Comparison of ENCODE assay signal across 8 cellular contexts in the genomic region with DNA sequence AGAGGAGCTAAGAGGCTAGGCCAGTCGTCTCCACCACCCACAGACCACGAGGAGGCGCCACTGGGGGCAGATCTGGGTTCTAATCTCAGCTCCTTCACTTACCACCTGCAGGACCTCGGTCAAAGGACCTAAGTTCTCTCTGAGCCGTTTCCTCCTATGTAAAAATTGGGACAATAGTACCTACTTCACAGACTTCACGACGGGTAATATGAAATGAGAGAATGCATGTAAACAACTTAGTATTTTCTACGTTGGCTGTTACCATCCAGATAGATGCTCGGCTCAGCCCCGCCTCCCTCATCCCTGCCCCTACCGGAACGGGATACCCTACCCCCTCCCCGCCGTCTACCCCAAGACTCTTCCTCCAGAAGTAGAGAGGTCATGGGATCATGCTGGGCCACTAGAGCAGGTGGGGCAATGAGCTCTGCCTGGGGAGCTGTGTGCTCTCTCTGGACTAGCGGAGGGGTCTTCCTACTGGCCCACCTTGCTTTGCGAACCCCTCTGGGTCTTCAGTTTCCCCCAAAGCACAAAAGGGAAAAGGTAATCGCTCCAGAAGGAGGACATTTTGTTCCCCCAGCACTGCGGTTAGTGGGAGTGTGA. TPM values are rescaled to one million over a fixed set of nuclear protein-coding genes. Genes with fewer than 3 reads are reported as not detected.
A peak's percentile ranks its signal among the peaks of the same experiment; 100 is the strongest.
DNase-seq lines count a peak whose midpoint lies in the region; ATAC-seq and TF ChIP-seq lines count a peak whose summit lies in the region.

No MANE protein-coding gene starts in this region.

- H3K27me3 ChIP-seq in OCI-LY1 (ENCODE audit: insufficient read depth, low read length) (no peaks in the 10 kb centered on the region), foreskin keratinocyte (no peaks in the 10 kb centered on the region), neutrophil (no peaks in the 10 kb centered on the region), upper lobe of left lung (no peaks in the 10 kb centered on the region)

- intact Hi-C loops in activated T-helper 2 cell treated with anti-CD3 and anti-CD28 coated beads, Interferon-gamma antibody, Interleukin-2, Interleukin-4, amounts not matched to agents 10 μg/mL and 5 μg/mL and 100 μg/mL, durations not matched to agents 14 hours and 24 hours and 36 hours (cut with micrococcal nuclease) = no loop called here

- DNase-seq in NCI-H1417 (lab: John Stamatoyannopoulos, UW) = peak in 2 of 3 experiments; percentile 40 to 42
- DNase-seq in NCI-H1417 treated with DMSO at 0.1 percent for 48 hours (lab: John Stamatoyannopoulos, UW) = no peak
- no peak for DNase-seq in activated T-helper 2 cell treated with anti-CD3 and anti-CD28 coated beads, Interferon-gamma antibody, Interleukin-2, Interleukin-4, amounts not matched to agents 10 μg/mL and 5 μg/mL and 100 μg/mL, durations not matched to agents 14 hours and 24 hours and 36 hours (ENCODE audit: low spot score)
- DNase-seq in foreskin keratinocyte = peak in 1 of 2 donors; percentile 37
- peak; percentile 30 to 62 for DNase-seq in upper lobe of left lung

- peaks cover 35% of the 10 kb centered on the region for H3K36me3 Mint-ChIP-seq in activated T-helper 2 cell treated with anti-CD3 and anti-CD28 coated beads, Interferon-gamma antibody, Interleukin-2, Interleukin-4, amounts not matched to agents 10 μg/mL and 5 μg/mL and 100 μg/mL, durations not matched to agents 14 hours and 24 hours and 36 hours (ENCODE audit: low read depth)

- peaks cover 12% of the 10 kb centered on the region for H3K4me1 ChIP-seq in OCI-LY1 (ENCODE audit: insufficient read depth, low read length, severe bottlenecking)
- peaks cover 7% of the 10 kb centered on the region for H3K4me1 ChIP-seq in foreskin keratinocyte
- H3K4me1 ChIP-seq in neutrophil (ENCODE audit: control insufficient read depth in 1 of 2, insufficient read depth in 1 of 2, low read depth in 1 of 2, low read length in 1 of 2) = peaks cover 38 to 43% of the 10 kb centered on the region in 2 experiments
- peaks cover 29 to 49% (median 33%) of the 10 kb centered on the region in 4 donors for H3K4me1 ChIP-seq in upper lobe of left lung

- H3K36me3 ChIP-seq in OCI-LY1 (ENCODE audit: insufficient read depth, low read length) (peaks cover 17% of the 10 kb centered on the region), neutrophil (no peaks in the 10 kb centered on the region), upper lobe of left lung (peaks cover 0 to 11% (median 3%) of the 10 kb centered on the region in 4 donors)

- H3K9me3 Mint-ChIP-seq in activated T-helper 2 cell treated with anti-CD3 and anti-CD28 coated beads, Interferon-gamma antibody, Interleukin-2, Interleukin-4, amounts not matched to agents 10 μg/mL and 5 μg/mL and 100 μg/mL, durations not matched to agents 14 hours and 24 hours and 36 hours = no peaks in the 10 kb centered on the region

- peak overlapping the region; percentile 70 for H3K4me3 Mint-ChIP-seq in activated T-helper 2 cell treated with anti-CD3 and anti-CD28 coated beads, Interferon-gamma antibody, Interleukin-2, Interleukin-4, amounts not matched to agents 10 μg/mL and 5 μg/mL and 100 μg/mL, durations not matched to agents 14 hours and 24 hours and 36 hours (ENCODE audit: low read depth)

- TF ChIP-seq POLR2A in upper lobe of left lung (IDR thresholded peaks at IDR 0.05) = no peak

- peak; percentile 85 for TF ChIP-seq CTCF in OCI-LY1 (IDR thresholded peaks at IDR 0.05; ENCODE audit: low read length)
- TF ChIP-seq CTCF in foreskin keratinocyte (conservative IDR thresholded peaks at IDR 0.05) = peak; percentile 64
- no peak for TF ChIP-seq CTCF in neutrophil (IDR thresholded peaks at IDR 0.05)
- TF ChIP-seq CTCF in upper lobe of left lung (IDR thresholded peaks at IDR 0.05) = peak in 4 of 6 experiments; percentile 26 to 51 (median 46)

- H3K27ac ChIP-seq in OCI-LY1 (ENCODE audit: low read depth, low read length, poor library complexity, severe bottlenecking) = no peak overlapping the region
- H3K27ac ChIP-seq in foreskin keratinocyte = peak overlapping the region; percentile 82
- peak overlapping the region; percentile 80 for H3K27ac ChIP-seq in neutrophil
- H3K27ac ChIP-seq in upper lobe of left lung = peak overlapping the region; percentile 67 to 90 (median 86)

- peak overlapping the region; percentile 98 for H3K4me2 ChIP-seq in OCI-LY1 (ENCODE audit: low read length)

- H3K4me1 Mint-ChIP-seq in activated T-helper 2 cell treated with anti-CD3 and anti-CD28 coated beads, Interferon-gamma antibody, Interleukin-2, Interleukin-4, amounts not matched to agents 10 μg/mL and 5 μg/mL and 100 μg/mL, durations not matched to agents 14 hours and 24 hours and 36 hours (ENCODE audit: low read depth) = peaks cover 62% of the 10 kb centered on the region

- peak overlapping the region; percentile 68 for H2AFZ ChIP-seq in OCI-LY1 (ENCODE audit: low read length)

- no peaks in the 10 kb centered on the region for H3K79me2 ChIP-seq in OCI-LY1 (ENCODE audit: insufficient read depth, low read length)

- H3K27ac Mint-ChIP-seq in activated T-helper 2 cell treated with anti-CD3 and anti-CD28 coated beads, Interferon-gamma antibody, Interleukin-2, Interleukin-4, amounts not matched to agents 10 μg/mL and 5 μg/mL and 100 μg/mL, durations not matched to agents 14 hours and 24 hours and 36 hours = peak overlapping the region; percentile 54

- peak overlapping the region; percentile 87 for H3K4me3 ChIP-seq in OCI-LY1 (ENCODE audit: low read depth, low read length, poor library complexity, severe bottlenecking)
- H3K4me3 ChIP-seq in neutrophil (ENCODE audit: low read depth in 1 of 2, low read length in 1 of 2) = peak overlapping the region; percentile 65 to 79
- peak overlapping the region; percentile 35 to 84 (median 68) for H3K4me3 ChIP-seq in upper lobe of left lung

- ATAC-seq in foreskin keratinocyte (peak; percentile 12), upper lobe of left lung (ENCODE audit: low FRiP score in 2 of 2) (peak; percentile 24 to 53), HG03196 (IDR thresholded peaks at IDR 0.05; ENCODE audit: unreplicated experiment) (no peak)

- H3K9ac ChIP-seq in OCI-LY1 (ENCODE audit: low read length) = peak overlapping the region; percentile 84

- H3K9me3 ChIP-seq in OCI-LY1 (ENCODE audit: low read length) = no peaks in the 10 kb centered on the region
- H3K9me3 ChIP-seq in neutrophil = no peaks in the 10 kb centered on the region
- H3K9me3 ChIP-seq in upper lobe of left lung = no peaks in the 10 kb centered on the region

- TF ChIP-seq EP300 in upper lobe of left lung (IDR thresholded peaks at IDR 0.05) = no peak

- no peaks in the 10 kb centered on the region for H4K20me1 ChIP-seq in OCI-LY1 (ENCODE audit: insufficient read depth, low read length)

- H3K9me2 ChIP-seq in OCI-LY1 (ENCODE audit: low read depth, low read length) = no peaks in the 10 kb centered on the region

- 10 to 14% methylated on average over 16 to 18 of the region's 18 CpGs for WGBS in upper lobe of left lung, 2 donors

- no peaks in the 10 kb centered on the region for H3F3A ChIP-seq in OCI-LY1 (ENCODE audit: insufficient read depth, low read length)

- H3K27me3 Mint-ChIP-seq in activated T-helper 2 cell treated with anti-CD3 and anti-CD28 coated beads, Interferon-gamma antibody, Interleukin-2, Interleukin-4, amounts not matched to agents 10 μg/mL and 5 μg/mL and 100 μg/mL, durations not matched to agents 14 hours and 24 hours and 36 hours (ENCODE audit: low read depth) = no peaks in the 10 kb centered on the region

RNA-seq across cellular contexts. Expression of gene GNPDA1, which starts 0.5 kb away (rescaled TPM):
- total RNA-seq in activated T-helper 2 cell treated with anti-CD3 and anti-CD28 coated beads, Interferon-gamma antibody, Interleukin-2, Interleukin-4, amounts not matched to agents 10 μg/mL and 5 μg/mL and 100 μg/mL, durations not matched to agents 14 hours and 24 hours and 36 hours = 35.8 and 43.7 TPM in 2 replicates
- total RNA-seq in foreskin keratinocyte = 37.2 and 38.1 TPM in 2 replicates
- polyA plus RNA-seq in foreskin keratinocyte = 25.3 and 31.3 TPM in 2 replicates
- total RNA-seq in upper lobe of left lung = 10 to 100 TPM; 21.6 to 37.5 (median 31.7) TPM

RNA-seq across cellular contexts. Expression of gene RNF14, which starts 43.4 kb away (rescaled TPM):
- total RNA-seq in activated T-helper 2 cell treated with anti-CD3 and anti-CD28 coated beads, Interferon-gamma antibody, Interleukin-2, Interleukin-4, amounts not matched to agents 10 μg/mL and 5 μg/mL and 100 μg/mL, durations not matched to agents 14 hours and 24 hours and 36 hours = 22.0 and 24.1 TPM in 2 replicates
- 55.1 and 57.0 TPM in 2 replicates for total RNA-seq in foreskin keratinocyte
- 19.8 and 23.4 TPM in 2 replicates for polyA plus RNA-seq in foreskin keratinocyte
- 10 to 100 TPM; 20.3 to 54.6 (median 44.3) TPM for total RNA-seq in upper lobe of left lung

RNA-seq across cellular contexts. Expression of gene PCDH12, which starts 54.3 kb away (rescaled TPM):
- 1.1 and 1.3 TPM in 2 replicates for total RNA-seq in activated T-helper 2 cell treated with anti-CD3 and anti-CD28 coated beads, Interferon-gamma antibody, Interleukin-2, Interleukin-4, amounts not matched to agents 10 μg/mL and 5 μg/mL and 100 μg/mL, durations not matched to agents 14 hours and 24 hours and 36 hours
- total RNA-seq in foreskin keratinocyte (0.03 and 0.07 TPM in 2 replicates), upper lobe of left lung (10 to 100 TPM in 3 of 6 donors, 1 to 10 TPM in 3; 2.1 to 26.0 (median 10.7) TPM)
- 0.01 and 0.02 TPM in 2 replicates for polyA plus RNA-seq in foreskin keratinocyte

Comparison
In these comparisons a context has a peak if more than half of its experiments do, and no peak if none do; other contexts are left out.
1. DNase-seq: peak in NCI-H1417 (2 of 3) and upper lobe of left lung (2 of 2); none in NCI-H1417 treated with DMSO at 0.1 percent for 48 hours (single experiment) and activated T-helper 2 cell treated with anti-CD3 and anti-CD28 coated beads, Interferon-gamma antibody, Interleukin-2, Interleukin-4, amounts not matched to agents 10 μg/mL and 5 μg/mL and 100 μg/mL, durations not matched to agents 14 hours and 24 hours and 36 hours (single experiment).
2. Peak in every context shown above with its lines, with median percentiles within 50 percentile points of each other: H3K4me3 ChIP-seq.